In genomic region chr7:111460695-111461094, GRCh38 we compare ENCODE assay signal across 26 cellular contexts.
"Had no signal": no experiment of that assay in that cellular context is flagged by ENCODE, and none has a peak within 500 bp of the region (broad histone marks: within the 10 kb centered on the region; RNA-seq: fewer than 3 reads in every experiment).

No MANE protein-coding gene starts in this region.

- H3K27ac ChIP-seq: stomach, suprapubic skin, testis, thoracic aorta, thyroid gland, tibial artery, tibial nerve, transverse colon, upper lobe of left lung, upper lobe of right lung, uterus, vagina had no signal

- H3K9me3 ChIP-seq: suprapubic skin, testis, thoracic aorta, thyroid gland, tibial artery, tibial nerve, transverse colon, upper lobe of left lung, upper lobe of right lung, uterus, vagina had no signal

- H3K4me3 ChIP-seq: stomach, suprapubic skin, testis, thoracic aorta, thyroid gland, tibial artery, tibial nerve, transverse colon, upper lobe of left lung, upper lobe of right lung, uterus, vagina had no signal

- DNase-seq: stimulated activated CD4-positive, alpha-beta T cell treated with anti-CD3 and anti-CD28 coated beads, Interleukin-2, amount 100 ng/mL, for 48 hours; stimulated activated CD4-positive, alpha-beta T cell treated with anti-CD3 and anti-CD28 coated beads, Interleukin-4, amount 100 ng/mL, for 1 hour; stimulated activated CD4-positive, alpha-beta T cell treated with anti-CD3 and anti-CD28 coated beads, Interleukin-4, amount 100 ng/mL, for 24 hours; stimulated activated CD4-positive, alpha-beta T cell treated with anti-CD3 and anti-CD28 coated beads, Interleukin-4, amount 100 ng/mL, for 4 hours; stimulated activated CD8-positive, alpha-beta memory T cell treated with anti-CD3 and anti-CD28 coated beads, Interleukin-4, amount 100 ng/mL, for 48 hours; stimulated activated naive B cell treated with anti-CD40 and anti-IgM and Interleukin-4, amounts not matched to agents 10 μg/mL and 1 μg/mL and 100 μg/mL, for 72 hours; stimulated activated naive CD4-positive, alpha-beta T cell; stimulated activated naive CD4-positive, alpha-beta T cell treated with Interleukin-2 at 50 U/mL for 16 hours; stimulated activated naive CD8-positive, alpha-beta T cell treated with anti-CD3 and anti-CD28 coated beads, Interleukin-15, amount 100 ng/mL, for 72 hours; stimulated activated naive CD8-positive, alpha-beta T cell treated with anti-CD3 and anti-CD28 coated beads, Interleukin-15, Interleukin-2, amounts not matched to agents 100 U/mL and 50 U/mL, for 24 hours; stomach; substantia nigra; testis; thyroid gland; tibial artery; transverse colon; trophoblast cell; upper lobe of left lung; upper lobe of right lung; uterus had no signal

- ATAC-seq: stimulated activated effector memory CD8-positive, alpha-beta T cell treated with anti-CD3 and anti-CD28 coated beads, Interleukin-12 subunit alpha, Interleukin-12 subunit beta, amount 100 ng/mL, for 72 hours; stimulated activated memory B cell treated with anti-CD40 and anti-IgM and Interleukin-4, amounts not matched to agents 10 μg/mL and 1 μg/mL and 100 μg/mL, for 72 hours; stimulated activated naive B cell treated with anti-CD40 and anti-IgM and Interleukin-4, amounts not matched to agents 10 μg/mL and 1 μg/mL and 100 μg/mL, for 72 hours; stimulated activated naive CD8-positive, alpha-beta T cell treated with anti-CD3 and anti-CD28 coated beads, Interleukin-15, amount 100 ng/mL, for 72 hours; stimulated activated naive CD8-positive, alpha-beta T cell treated with anti-CD3 and anti-CD28 coated beads, Interleukin-15, Interleukin-2, amounts not matched to agents 100 U/mL and 50 U/mL, for 24 hours; upper lobe of right lung had no signal

- H3K4me1 ChIP-seq: suprapubic skin, testis, transverse colon, upper lobe of right lung, uterus, vagina had no signal

- H3K27me3 ChIP-seq: stomach, suprapubic skin, testis, thyroid gland, tibial artery, tibial nerve, transverse colon, upper lobe of left lung, upper lobe of right lung, uterus, vagina had no signal

- H3K36me3 ChIP-seq: stomach, suprapubic skin, thoracic aorta, thyroid gland, tibial artery, tibial nerve, transverse colon, upper lobe of left lung, upper lobe of right lung, uterus, vagina had no signal
